ENCODE assay signal across 1 cellular context in genomic region chr15:45442497-45443135, GRCh38.
TF ChIP-seq lines count a peak whose summit lies in the region.

No MANE protein-coding gene starts in this region.

TF ChIP-seq in H1, 55 proteins besides CTCF, POLR2A, EP300 and RAD21 (continued from another document):
- TF ChIP-seq GTF2F1 (IDR thresholded peaks at IDR 0.05; ENCODE audit: borderline replicate concordance, low read depth, low read length) = no peak
- no peak for TF ChIP-seq YY1 (IDR thresholded peaks at IDR 0.05; ENCODE audit: low read depth, low read length)
- no peak for TF ChIP-seq MAX (IDR thresholded peaks at IDR 0.05)
- no peak for TF ChIP-seq ZNF274 (IDR thresholded peaks at IDR 0.05; ENCODE audit: borderline replicate concordance, extremely low read depth, low read length)
- no peak for TF ChIP-seq TEAD4 (IDR thresholded peaks at IDR 0.05; ENCODE audit: low read depth, low read length)
- no peak for TF ChIP-seq NANOG (IDR thresholded peaks at IDR 0.05; ENCODE audit: insufficient read depth, low read depth, low read length, poor library complexity, severe bottlenecking)
- TF ChIP-seq TAF7 (optimal IDR thresholded peaks at IDR 0.05; ENCODE audit: borderline replicate concordance, low read depth, low read length) = no peak
- no peak for TF ChIP-seq SIRT6 (IDR thresholded peaks at IDR 0.05; ENCODE audit: low read length)
- no peak for TF ChIP-seq CBX5 (IDR thresholded peaks at IDR 0.05; ENCODE audit: low read depth, low read length)
